ENCODE assay signal across 1 cellular context in the genomic region with DNA sequence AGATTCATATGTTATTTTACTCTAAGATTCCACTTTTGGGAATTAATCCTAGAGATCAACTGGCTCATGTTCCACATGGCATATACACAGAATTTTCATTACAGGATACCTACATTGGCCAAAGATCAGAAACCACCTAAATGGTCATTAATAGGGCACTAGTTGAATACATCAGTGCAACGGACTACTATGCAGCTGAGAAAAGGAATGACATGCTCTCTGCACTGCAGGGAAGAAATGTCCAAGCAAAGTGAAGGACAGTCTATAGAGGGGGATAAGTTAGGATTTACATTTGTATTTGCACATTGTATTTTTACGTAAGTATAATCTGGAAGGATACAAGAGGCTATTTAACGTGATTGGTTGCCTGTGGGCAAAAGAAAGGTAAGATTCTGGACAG.
TF ChIP-seq lines count a peak whose summit lies in the region.

No MANE protein-coding gene starts in this region.

TF ChIP-seq in HEK293, 187 proteins besides CTCF, POLR2A, EP300 and RAD21 (continued from another document):
- TF ChIP-seq, protein P1, sequence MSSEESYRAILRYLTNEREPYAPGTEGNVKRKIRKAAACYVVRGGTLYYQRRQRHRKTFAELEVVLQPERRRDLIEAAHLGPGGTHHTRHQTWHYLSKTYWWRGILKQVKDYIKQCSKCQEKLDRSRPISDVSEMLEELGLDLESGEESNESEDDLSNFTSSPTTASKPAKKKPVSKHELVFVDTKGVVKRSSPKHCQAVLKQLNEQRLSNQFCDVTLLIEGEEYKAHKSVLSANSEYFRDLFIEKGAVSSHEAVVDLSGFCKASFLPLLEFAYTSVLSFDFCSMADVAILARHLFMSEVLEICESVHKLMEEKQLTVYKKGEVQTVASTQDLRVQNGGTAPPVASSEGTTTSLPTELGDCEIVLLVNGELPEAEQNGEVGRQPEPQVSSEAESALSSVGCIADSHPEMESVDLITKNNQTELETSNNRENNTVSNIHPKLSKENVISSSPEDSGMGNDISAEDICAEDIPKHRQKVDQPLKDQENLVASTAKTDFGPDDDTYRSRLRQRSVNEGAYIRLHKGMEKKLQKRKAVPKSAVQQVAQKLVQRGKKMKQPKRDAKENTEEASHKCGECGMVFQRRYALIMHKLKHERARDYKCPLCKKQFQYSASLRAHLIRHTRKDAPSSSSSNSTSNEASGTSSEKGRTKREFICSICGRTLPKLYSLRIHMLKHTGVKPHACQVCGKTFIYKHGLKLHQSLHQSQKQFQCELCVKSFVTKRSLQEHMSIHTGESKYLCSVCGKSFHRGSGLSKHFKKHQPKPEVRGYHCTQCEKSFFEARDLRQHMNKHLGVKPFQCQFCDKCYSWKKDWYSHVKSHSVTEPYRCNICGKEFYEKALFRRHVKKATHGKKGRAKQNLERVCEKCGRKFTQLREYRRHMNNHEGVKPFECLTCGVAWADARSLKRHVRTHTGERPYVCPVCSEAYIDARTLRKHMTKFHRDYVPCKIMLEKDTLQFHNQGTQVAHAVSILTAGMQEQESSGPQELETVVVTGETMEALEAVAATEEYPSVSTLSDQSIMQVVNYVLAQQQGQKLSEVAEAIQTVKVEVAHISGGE (tag by site-specific recombination; conservative IDR thresholded peaks at IDR 0.05; ENCODE audit: low read depth): no peak
- TF ChIP-seq ZNF585B (tag by site-specific recombination; IDR thresholded peaks at IDR 0.05) (no peak), ZNF146 (tag by site-specific recombination; IDR thresholded peaks at IDR 0.05) (peak; percentile 93)
